8 cellular contexts compared by ENCODE assay signal in the genomic region with DNA sequence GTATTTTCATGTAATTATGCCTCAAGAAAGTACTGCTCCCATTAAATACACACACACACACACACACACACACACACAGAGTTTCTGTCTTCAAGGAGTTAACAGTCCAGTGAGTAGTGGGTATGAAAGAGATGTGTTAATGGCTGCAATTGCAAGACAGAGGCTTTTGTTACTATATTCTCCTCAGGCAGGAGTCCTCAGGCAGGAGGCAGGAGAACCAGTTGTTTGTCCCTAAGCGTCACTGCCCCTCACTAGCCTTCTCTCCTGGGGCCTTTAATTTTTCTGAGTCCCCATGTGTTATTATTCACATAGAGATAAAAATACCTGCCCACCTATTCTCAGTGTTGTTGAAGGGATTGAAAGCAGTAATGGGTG. TPM values are rescaled to one million over a fixed set of nuclear protein-coding genes. Genes with fewer than 3 reads are reported as not detected.
DNase-seq lines count a peak whose midpoint lies in the region; ATAC-seq, FAIRE-seq and TF ChIP-seq lines count a peak whose summit lies in the region.

No MANE protein-coding gene starts in this region.

- FAIRE-seq in frontal cortex (lab: Jason Lieb, UNC) = no peak

- H3K4me3 ChIP-seq in NB4 (ENCODE audit: low read depth, low read length) (peak overlapping the region; percentile 66), neutrophil (ENCODE audit: low read depth in 1 of 2, low read length in 1 of 2) (no peak overlapping the region)

- H3K9me3 Mint-ChIP-seq in glutamatergic neuron (ENCODE audit: unreplicated experiment) = peaks cover 4% of the 10 kb centered on the region

- H3K27me3 ChIP-seq in neutrophil = no peaks in the 10 kb centered on the region

- H3K36me3 ChIP-seq in ES-I3 (ENCODE audit: insufficient read depth, low read length) = no peaks in the 10 kb centered on the region
- no peaks in the 10 kb centered on the region for H3K36me3 ChIP-seq in neutrophil

- no peak overlapping the region for H3K4me3 Mint-ChIP-seq in glutamatergic neuron (ENCODE audit: unreplicated experiment)

- H3K27me3 Mint-ChIP-seq in glutamatergic neuron (ENCODE audit: unreplicated experiment) = peaks cover 4% of the 10 kb centered on the region

- H3K9ac ChIP-seq in ES-I3 (ENCODE audit: low read depth, low read length) = peak overlapping the region; percentile 25; the same call in 1 of the 2 replicates

- H3K36me3 Mint-ChIP-seq in glutamatergic neuron (ENCODE audit: unreplicated experiment) = no peaks in the 10 kb centered on the region

- DNase-seq in NB4 (ENCODE audit: low read depth) (peak; percentile 37), dermis blood vessel endothelial cell (peak; percentile 25), glutamatergic neuron (no peak), frontal cortex (ENCODE audit: low spot score in 2 of 2) (no peak), pons (ENCODE audit: low spot score) (no peak)

- TF ChIP-seq CTCF in NB4 (IDR thresholded peaks at IDR 0.05; ENCODE audit: low read depth, low read length) (no peak), neutrophil (IDR thresholded peaks at IDR 0.05) (no peak), glutamatergic neuron (IDR thresholded peaks at IDR 0.05; ENCODE audit: partially characterized antibody, unreplicated experiment) (no peak)

- peak overlapping the region; percentile 23 for H3K27ac ChIP-seq in neutrophil

- ATAC-seq in GM18867 (IDR thresholded peaks at IDR 0.05; ENCODE audit: unreplicated experiment) = no peak

- H3K4me1 ChIP-seq in ES-I3 (ENCODE audit: insufficient read depth, low read length) (peaks cover 23% of the 10 kb centered on the region), neutrophil (ENCODE audit: control insufficient read depth in 1 of 2, insufficient read depth in 1 of 2, low read depth in 1 of 2, low read length in 1 of 2) (peaks cover 40 to 42% of the 10 kb centered on the region in 2 experiments)

- H3K4me1 Mint-ChIP-seq in glutamatergic neuron (ENCODE audit: low read depth, unreplicated experiment) = no peaks in the 10 kb centered on the region

- H3K9me3 ChIP-seq in ES-I3 (ENCODE audit: control insufficient read depth, insufficient read depth, low read length) (no peaks in the 10 kb centered on the region), neutrophil (no peaks in the 10 kb centered on the region)

- no peak overlapping the region for H3K27ac Mint-ChIP-seq in glutamatergic neuron (ENCODE audit: unreplicated experiment)

- no peak for TF ChIP-seq POLR2A in NB4 (IDR thresholded peaks at IDR 0.05; ENCODE audit: extremely low read depth, insufficient read length)

RNA-seq across cellular contexts. Expression of a gene that starts 31.2 kb away (rescaled TPM):
- total RNA-seq in dermis blood vessel endothelial cell = 270 and 389 TPM in 2 replicates
- total RNA-seq in glutamatergic neuron (ENCODE audit: unreplicated experiment) = 122 TPM
- total RNA-seq in frontal cortex = 89.7 TPM

RNA-seq across cellular contexts. Expression of a gene that starts 40.3 kb away (rescaled TPM):
- 14.3 and 19.3 TPM in 2 replicates for total RNA-seq in dermis blood vessel endothelial cell
- 8.1 TPM for total RNA-seq in glutamatergic neuron (ENCODE audit: unreplicated experiment)
- total RNA-seq in frontal cortex = 2.4 TPM

Comparison
In these comparisons a context has a peak if more than half of its experiments do, and no peak if none do; other contexts are left out.
1. DNase-seq: peak in NB4 (single experiment) and dermis blood vessel endothelial cell (single experiment); none in glutamatergic neuron (single experiment), frontal cortex (0 of 2) and pons (single experiment).